12 cellular contexts compared by ENCODE assay signal in the genomic region with DNA sequence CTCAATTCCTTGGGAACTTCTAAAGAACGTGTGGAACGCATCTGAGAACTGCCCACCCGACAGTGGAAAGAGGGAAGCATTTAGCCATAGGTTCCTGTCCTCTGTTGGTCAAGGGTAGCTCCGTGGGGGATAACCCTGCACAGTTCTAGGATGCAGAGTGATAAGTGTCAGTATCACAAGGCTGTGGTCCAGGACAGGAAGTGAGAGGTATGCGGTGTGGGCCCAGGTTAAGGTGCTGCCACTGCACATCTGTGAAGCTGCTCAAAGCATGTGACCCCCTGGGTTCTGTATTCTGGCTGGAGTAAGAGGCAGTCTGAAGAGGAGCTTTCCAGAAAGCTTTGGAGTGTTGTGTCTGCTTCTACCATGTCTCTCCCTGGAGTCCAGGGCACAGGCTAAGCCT. TPM values are rescaled to one million over a fixed set of nuclear protein-coding genes. Genes with fewer than 3 reads are reported as not detected.
A peak's percentile ranks its signal among the peaks of the same experiment; 100 is the strongest.
DNase-seq lines count a peak whose midpoint lies in the region; ATAC-seq lines count a peak whose summit lies in the region.
"Had no signal": no experiment of that assay in that cellular context is flagged by ENCODE, and none has a peak within 500 bp of the region (broad histone marks: within the 10 kb centered on the region; RNA-seq: fewer than 3 reads in every experiment).

No MANE protein-coding gene starts in this region.

- H3K9ac ChIP-seq in BLaER1: no peak overlapping the region

- no peaks in the 10 kb centered on the region for H3K27me3 ChIP-seq in BLaER1
- H3K27me3 ChIP-seq: ovary, SJCRH30 had no signal

- H3K4me2 ChIP-seq in BLaER1: peak overlapping the region; percentile 64
- H3K4me2 ChIP-seq: GM23338 had no signal

- no peaks in the 10 kb centered on the region for H4K20me1 ChIP-seq in BLaER1

- H3K36me3 ChIP-seq in BLaER1: no peaks in the 10 kb centered on the region
- H3K36me3 ChIP-seq: ovary, SJCRH30 had no signal

- no peaks in the 10 kb centered on the region for H3K9me3 ChIP-seq in BLaER1
- H3K9me3 ChIP-seq: ovary, SJCRH30 had no signal

- H3K4me3 ChIP-seq in BLaER1: no peak overlapping the region
- no peak overlapping the region for H3K4me3 ChIP-seq in Jurkat, Clone E6-1 (ENCODE audit: low read length)
- H3K4me3 ChIP-seq: GM23338, ovary, SJCRH30 had no signal

- ATAC-seq in GM19035 (IDR thresholded peaks at IDR 0.05; ENCODE audit: unreplicated experiment): peak; percentile 96
- peak; percentile 91 for ATAC-seq in HG02763 (IDR thresholded peaks at IDR 0.05; ENCODE audit: unreplicated experiment)
- ATAC-seq: GM23338 had no signal

- H3K4me1 ChIP-seq in BLaER1: peaks cover 30% of the 10 kb centered on the region

- H3K27ac ChIP-seq in BLaER1: no peak overlapping the region
- H3K27ac ChIP-seq: ovary had no signal

- DNase-seq in Jurkat, Clone E6-1 (ENCODE audit: low read depth, low spot score): peak; percentile 21
- DNase-seq in NCI-H128 (lab: John Stamatoyannopoulos, UW; ENCODE audit: unreplicated experiment) (no peak), NCI-H2107 treated with DMSO at 0.1 percent for 48 hours (lab: John Stamatoyannopoulos, UW; ENCODE audit: unreplicated experiment) (no peak), 8988T (no peak), GOT3 (lab: John Stamatoyannopoulos, UW) (no peak)
- DNase-seq: ovary had no signal

RNA-seq across cellular contexts. Expression of a gene that starts 51.7 kb away (rescaled TPM):
- polyA plus RNA-seq in Jurkat, Clone E6-1 (2012; ENCODE audit: insufficient read depth, insufficient read length): 10.8 TPM
- polyA plus RNA-seq: immature natural killer cell had no signal
